ENCODE assay signal across 1 cellular context in the genomic region with DNA sequence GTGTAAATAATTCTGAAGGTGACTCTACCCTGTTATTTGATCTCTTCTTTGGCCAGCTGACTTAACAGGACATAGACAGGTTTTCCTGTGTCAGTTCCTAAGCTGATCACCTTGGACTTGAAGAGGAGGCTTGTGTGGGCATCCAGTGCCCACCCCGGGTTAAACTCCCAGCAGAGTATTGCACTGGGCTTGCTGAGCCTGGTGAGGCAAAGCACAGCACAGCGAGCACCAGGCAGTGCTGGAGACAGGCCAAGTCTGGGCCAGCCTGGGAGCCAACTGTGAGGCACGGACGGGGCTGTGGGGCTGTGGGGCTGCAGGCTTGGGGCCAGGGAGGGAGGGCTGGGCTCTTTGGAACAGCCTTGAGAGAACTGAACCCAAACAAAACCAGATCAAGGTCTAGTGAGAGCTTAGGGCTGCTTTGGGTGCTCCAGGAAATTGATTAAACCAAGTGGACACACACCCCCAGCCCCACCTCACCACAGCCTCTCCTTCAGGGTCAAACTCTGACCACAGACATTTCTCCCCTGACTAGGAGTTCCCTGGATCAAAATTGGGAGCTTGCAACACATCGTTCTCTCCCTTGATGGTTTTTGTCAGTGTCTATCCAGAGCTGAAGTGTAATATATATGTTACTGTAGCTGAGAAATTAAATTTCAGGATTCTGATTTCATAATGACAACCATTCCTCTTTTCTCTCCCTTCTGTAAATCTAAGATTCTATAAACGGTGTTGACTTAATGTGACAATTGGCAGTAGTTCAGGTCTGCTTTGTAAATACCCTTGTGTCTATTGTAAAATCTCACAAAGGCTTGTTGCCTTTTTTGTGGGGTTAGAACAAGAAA.
TF ChIP-seq lines count a peak whose summit lies in the region.

No MANE protein-coding gene starts in this region.

TF ChIP-seq in HepG2, 621 proteins besides CTCF, POLR2A, EP300 and RAD21 (continued from another document and continues in another):
- TF ChIP-seq, protein P1, sequence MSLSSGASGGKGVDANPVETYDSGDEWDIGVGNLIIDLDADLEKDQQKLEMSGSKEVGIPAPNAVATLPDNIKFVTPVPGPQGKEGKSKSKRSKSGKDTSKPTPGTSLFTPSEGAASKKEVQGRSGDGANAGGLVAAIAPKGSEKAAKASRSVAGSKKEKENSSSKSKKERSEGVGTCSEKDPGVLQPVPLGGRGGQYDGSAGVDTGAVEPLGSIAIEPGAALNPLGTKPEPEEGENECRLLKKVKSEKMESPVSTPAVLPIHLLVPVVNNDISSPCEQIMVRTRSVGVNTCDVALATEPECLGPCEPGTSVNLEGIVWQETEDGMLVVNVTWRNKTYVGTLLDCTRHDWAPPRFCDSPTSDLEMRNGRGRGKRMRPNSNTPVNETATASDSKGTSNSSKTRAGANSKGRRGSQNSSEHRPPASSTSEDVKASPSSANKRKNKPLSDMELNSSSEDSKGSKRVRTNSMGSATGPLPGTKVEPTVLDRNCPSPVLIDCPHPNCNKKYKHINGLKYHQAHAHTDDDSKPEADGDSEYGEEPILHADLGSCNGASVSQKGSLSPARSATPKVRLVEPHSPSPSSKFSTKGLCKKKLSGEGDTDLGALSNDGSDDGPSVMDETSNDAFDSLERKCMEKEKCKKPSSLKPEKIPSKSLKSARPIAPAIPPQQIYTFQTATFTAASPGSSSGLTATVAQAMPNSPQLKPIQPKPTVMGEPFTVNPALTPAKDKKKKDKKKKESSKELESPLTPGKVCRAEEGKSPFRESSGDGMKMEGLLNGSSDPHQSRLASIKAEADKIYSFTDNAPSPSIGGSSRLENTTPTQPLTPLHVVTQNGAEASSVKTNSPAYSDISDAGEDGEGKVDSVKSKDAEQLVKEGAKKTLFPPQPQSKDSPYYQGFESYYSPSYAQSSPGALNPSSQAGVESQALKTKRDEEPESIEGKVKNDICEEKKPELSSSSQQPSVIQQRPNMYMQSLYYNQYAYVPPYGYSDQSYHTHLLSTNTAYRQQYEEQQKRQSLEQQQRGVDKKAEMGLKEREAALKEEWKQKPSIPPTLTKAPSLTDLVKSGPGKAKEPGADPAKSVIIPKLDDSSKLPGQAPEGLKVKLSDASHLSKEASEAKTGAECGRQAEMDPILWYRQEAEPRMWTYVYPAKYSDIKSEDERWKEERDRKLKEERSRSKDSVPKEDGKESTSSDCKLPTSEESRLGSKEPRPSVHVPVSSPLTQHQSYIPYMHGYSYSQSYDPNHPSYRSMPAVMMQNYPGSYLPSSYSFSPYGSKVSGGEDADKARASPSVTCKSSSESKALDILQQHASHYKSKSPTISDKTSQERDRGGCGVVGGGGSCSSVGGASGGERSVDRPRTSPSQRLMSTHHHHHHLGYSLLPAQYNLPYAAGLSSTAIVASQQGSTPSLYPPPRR (CRISPR knock-in tag; IDR thresholded peaks at IDR 0.05; ENCODE audit: borderline replicate concordance): peak; percentile 87
- TF ChIP-seq ARNT2 (CRISPR knock-in tag; IDR thresholded peaks at IDR 0.05; ENCODE audit: low read depth) (peak; percentile 45; the same call in 1 of the 2 replicates), RFXAP (CRISPR knock-in tag; IDR thresholded peaks at IDR 0.05; ENCODE audit: borderline replicate concordance) (peak; percentile 58; the same call in 1 of the 2 replicates), ZNF782 (CRISPR knock-in tag; IDR thresholded peaks at IDR 0.05; ENCODE audit: borderline replicate concordance) (peak; percentile 41; the same call in 1 of the 2 replicates), GFI1 (CRISPR knock-in tag; IDR thresholded peaks at IDR 0.05; ENCODE audit: borderline replicate concordance) (peak; percentile 71), RNF2 (conservative IDR thresholded peaks at IDR 0.05; ENCODE audit: low read depth) (no peak), HNRNPL (IDR thresholded peaks at IDR 0.05; ENCODE audit: low read depth, low read length) (peak; percentile 85), ZFP90 (CRISPR knock-in tag; IDR thresholded peaks at IDR 0.05; ENCODE audit: borderline replicate concordance) (peak; percentile 73; the same call in 1 of the 2 replicates), CEBPG (CRISPR knock-in tag; IDR thresholded peaks at IDR 0.05) (peak; percentile 3; the same call in 1 of the 2 replicates), ZNF333 (CRISPR knock-in tag; IDR thresholded peaks at IDR 0.05; ENCODE audit: borderline replicate concordance) (no peak), MTA3 (CRISPR knock-in tag; IDR thresholded peaks at IDR 0.05) (no peak), MXD4 (CRISPR knock-in tag; IDR thresholded peaks at IDR 0.05) (0 out of 2 replicates have a peak, but pooled peaks have one; percentile 40), HNF4A (CRISPR knock-in tag; IDR thresholded peaks at IDR 0.05) (peak; percentile 91), ZSCAN20 (CRISPR knock-in tag; IDR thresholded peaks at IDR 0.05; ENCODE audit: borderline replicate concordance) (no peak), RXRA (CRISPR knock-in tag; IDR thresholded peaks at IDR 0.05) (peak; percentile 72), ZNF496 (CRISPR knock-in tag; IDR thresholded peaks at IDR 0.05; ENCODE audit: insufficient replicate concordance) (no peak), PHF21A (CRISPR knock-in tag; IDR thresholded peaks at IDR 0.05) (peak; percentile 93), STAG1 (CRISPR knock-in tag; IDR thresholded peaks at IDR 0.05) (peak; percentile 28; the same call in 1 of the 2 replicates), SAP130 (CRISPR knock-in tag; IDR thresholded peaks at IDR 0.05; ENCODE audit: low read depth) (peak; percentile 72), NFIB (CRISPR knock-in tag; IDR thresholded peaks at IDR 0.05; ENCODE audit: borderline replicate concordance) (no peak), FOXO1 (CRISPR knock-in tag; IDR thresholded peaks at IDR 0.05) (peak; percentile 55; the same call in 1 of the 2 replicates), HOXA5 (CRISPR knock-in tag; IDR thresholded peaks at IDR 0.05) (0 out of 2 replicates have a peak, but pooled peaks have one; percentile 37), GTF2F1 (IDR thresholded peaks at IDR 0.05; ENCODE audit: low read length) (no peak), MEIS1 (CRISPR knock-in tag; IDR thresholded peaks at IDR 0.05; ENCODE audit: borderline replicate concordance) (peak; percentile 45; the same call in 1 of the 2 replicates), SP1 (IDR thresholded peaks at IDR 0.05) (no peak), SP1 (CRISPR knock-in tag; IDR thresholded peaks at IDR 0.05) (0 out of 2 replicates have a peak, but pooled peaks have one; percentile 6), SOX6 (IDR thresholded peaks at IDR 0.05) (no peak), SOX6 (CRISPR knock-in tag; IDR thresholded peaks at IDR 0.05) (peak; percentile 93), BCL6 (CRISPR knock-in tag; IDR thresholded peaks at IDR 0.05) (peak; percentile 89), SOX5 (CRISPR knock-in tag; IDR thresholded peaks at IDR 0.05; ENCODE audit: borderline replicate concordance) (peak; percentile 46; the same call in 1 of the 2 replicates), DNMT1 (CRISPR knock-in tag; IDR thresholded peaks at IDR 0.05) (no peak), ZNF274 (CRISPR knock-in tag; IDR thresholded peaks at IDR 0.05) (0 out of 2 replicates have a peak, but pooled peaks have one; percentile 22), NR2F6 (IDR thresholded peaks at IDR 0.05) (peak; percentile 57), NR2F6 (CRISPR knock-in tag; IDR thresholded peaks at IDR 0.05) (0 out of 2 replicates have a peak, but pooled peaks have one; percentile 51), ZNF83 (CRISPR knock-in tag; IDR thresholded peaks at IDR 0.05; ENCODE audit: borderline replicate concordance) (peak; percentile 80; the same call in 1 of the 2 replicates), NFRKB (IDR thresholded peaks at IDR 0.05) (no peak), NFKBIZ (CRISPR knock-in tag; IDR thresholded peaks at IDR 0.05) (no peak)
- TF ChIP-seq, protein P2, sequence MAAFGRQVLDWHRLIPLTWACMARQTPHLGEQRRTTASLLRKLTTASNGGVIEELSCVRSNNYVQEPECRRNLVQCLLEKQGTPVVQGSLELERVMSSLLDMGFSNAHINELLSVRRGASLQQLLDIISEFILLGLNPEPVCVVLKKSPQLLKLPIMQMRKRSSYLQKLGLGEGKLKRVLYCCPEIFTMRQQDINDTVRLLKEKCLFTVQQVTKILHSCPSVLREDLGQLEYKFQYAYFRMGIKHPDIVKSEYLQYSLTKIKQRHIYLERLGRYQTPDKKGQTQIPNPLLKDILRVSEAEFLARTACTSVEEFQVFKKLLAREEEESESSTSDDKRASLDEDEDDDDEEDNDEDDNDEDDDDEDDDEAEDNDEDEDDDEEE (CRISPR knock-in tag; IDR thresholded peaks at IDR 0.05): no peak
- TF ChIP-seq, protein P3, sequence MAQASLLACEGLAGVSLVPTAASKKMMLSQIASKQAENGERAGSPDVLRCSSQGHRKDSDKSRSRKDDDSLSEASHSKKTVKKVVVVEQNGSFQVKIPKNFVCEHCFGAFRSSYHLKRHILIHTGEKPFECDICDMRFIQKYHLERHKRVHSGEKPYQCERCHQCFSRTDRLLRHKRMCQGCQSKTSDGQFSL (CRISPR knock-in tag; IDR thresholded peaks at IDR 0.05): 0 out of 2 replicates have a peak, but pooled peaks have one; percentile 67
- TF ChIP-seq, protein P4, sequence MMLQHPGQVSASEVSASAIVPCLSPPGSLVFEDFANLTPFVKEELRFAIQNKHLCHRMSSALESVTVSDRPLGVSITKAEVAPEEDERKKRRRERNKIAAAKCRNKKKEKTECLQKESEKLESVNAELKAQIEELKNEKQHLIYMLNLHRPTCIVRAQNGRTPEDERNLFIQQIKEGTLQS (CRISPR knock-in tag; IDR thresholded peaks at IDR 0.05): no peak
- TF ChIP-seq, protein P5, sequence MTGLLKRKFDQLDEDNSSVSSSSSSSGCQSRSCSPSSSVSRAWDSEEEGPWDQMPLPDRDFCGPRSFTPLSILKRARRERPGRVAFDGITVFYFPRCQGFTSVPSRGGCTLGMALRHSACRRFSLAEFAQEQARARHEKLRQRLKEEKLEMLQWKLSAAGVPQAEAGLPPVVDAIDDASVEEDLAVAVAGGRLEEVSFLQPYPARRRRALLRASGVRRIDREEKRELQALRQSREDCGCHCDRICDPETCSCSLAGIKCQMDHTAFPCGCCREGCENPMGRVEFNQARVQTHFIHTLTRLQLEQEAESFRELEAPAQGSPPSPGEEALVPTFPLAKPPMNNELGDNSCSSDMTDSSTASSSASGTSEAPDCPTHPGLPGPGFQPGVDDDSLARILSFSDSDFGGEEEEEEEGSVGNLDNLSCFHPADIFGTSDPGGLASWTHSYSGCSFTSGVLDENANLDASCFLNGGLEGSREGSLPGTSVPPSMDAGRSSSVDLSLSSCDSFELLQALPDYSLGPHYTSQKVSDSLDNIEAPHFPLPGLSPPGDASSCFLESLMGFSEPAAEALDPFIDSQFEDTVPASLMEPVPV (CRISPR knock-in tag; IDR thresholded peaks at IDR 0.05): no peak; the same call in 1 of the 2 replicates
- TF ChIP-seq, protein P6, sequence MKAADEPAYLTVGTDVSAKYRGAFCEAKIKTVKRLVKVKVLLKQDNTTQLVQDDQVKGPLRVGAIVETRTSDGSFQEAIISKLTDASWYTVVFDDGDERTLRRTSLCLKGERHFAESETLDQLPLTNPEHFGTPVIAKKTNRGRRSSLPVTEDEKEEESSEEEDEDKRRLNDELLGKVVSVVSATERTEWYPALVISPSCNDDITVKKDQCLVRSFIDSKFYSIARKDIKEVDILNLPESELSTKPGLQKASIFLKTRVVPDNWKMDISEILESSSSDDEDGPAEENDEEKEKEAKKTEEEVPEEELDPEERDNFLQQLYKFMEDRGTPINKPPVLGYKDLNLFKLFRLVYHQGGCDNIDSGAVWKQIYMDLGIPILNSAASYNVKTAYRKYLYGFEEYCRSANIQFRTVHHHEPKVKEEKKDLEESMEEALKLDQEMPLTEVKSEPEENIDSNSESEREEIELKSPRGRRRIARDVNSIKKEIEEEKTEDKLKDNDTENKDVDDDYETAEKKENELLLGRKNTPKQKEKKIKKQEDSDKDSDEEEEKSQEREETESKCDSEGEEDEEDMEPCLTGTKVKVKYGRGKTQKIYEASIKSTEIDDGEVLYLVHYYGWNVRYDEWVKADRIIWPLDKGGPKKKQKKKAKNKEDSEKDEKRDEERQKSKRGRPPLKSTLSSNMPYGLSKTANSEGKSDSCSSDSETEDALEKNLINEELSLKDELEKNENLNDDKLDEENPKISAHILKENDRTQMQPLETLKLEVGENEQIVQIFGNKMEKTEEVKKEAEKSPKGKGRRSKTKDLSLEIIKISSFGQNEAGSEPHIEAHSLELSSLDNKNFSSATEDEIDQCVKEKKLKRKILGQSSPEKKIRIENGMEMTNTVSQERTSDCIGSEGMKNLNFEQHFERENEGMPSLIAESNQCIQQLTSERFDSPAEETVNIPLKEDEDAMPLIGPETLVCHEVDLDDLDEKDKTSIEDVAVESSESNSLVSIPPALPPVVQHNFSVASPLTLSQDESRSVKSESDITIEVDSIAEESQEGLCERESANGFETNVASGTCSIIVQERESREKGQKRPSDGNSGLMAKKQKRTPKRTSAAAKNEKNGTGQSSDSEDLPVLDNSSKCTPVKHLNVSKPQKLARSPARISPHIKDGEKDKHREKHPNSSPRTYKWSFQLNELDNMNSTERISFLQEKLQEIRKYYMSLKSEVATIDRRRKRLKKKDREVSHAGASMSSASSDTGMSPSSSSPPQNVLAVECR (CRISPR knock-in tag; IDR thresholded peaks at IDR 0.05; ENCODE audit: borderline replicate concordance): peak; percentile 67; the same call in 1 of the 2 replicates
- TF ChIP-seq, protein P7, sequence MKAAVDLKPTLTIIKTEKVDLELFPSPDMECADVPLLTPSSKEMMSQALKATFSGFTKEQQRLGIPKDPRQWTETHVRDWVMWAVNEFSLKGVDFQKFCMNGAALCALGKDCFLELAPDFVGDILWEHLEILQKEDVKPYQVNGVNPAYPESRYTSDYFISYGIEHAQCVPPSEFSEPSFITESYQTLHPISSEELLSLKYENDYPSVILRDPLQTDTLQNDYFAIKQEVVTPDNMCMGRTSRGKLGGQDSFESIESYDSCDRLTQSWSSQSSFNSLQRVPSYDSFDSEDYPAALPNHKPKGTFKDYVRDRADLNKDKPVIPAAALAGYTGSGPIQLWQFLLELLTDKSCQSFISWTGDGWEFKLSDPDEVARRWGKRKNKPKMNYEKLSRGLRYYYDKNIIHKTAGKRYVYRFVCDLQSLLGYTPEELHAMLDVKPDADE (CRISPR knock-in tag; IDR thresholded peaks at IDR 0.05): 0 out of 2 replicates have a peak, but pooled peaks have one; percentile 57
- TF ChIP-seq, protein P8, sequence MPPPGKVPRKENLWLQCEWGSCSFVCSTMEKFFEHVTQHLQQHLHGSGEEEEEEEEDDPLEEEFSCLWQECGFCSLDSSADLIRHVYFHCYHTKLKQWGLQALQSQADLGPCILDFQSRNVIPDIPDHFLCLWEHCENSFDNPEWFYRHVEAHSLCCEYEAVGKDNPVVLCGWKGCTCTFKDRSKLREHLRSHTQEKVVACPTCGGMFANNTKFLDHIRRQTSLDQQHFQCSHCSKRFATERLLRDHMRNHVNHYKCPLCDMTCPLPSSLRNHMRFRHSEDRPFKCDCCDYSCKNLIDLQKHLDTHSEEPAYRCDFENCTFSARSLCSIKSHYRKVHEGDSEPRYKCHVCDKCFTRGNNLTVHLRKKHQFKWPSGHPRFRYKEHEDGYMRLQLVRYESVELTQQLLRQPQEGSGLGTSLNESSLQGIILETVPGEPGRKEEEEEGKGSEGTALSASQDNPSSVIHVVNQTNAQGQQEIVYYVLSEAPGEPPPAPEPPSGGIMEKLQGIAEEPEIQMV (CRISPR knock-in tag; IDR thresholded peaks at IDR 0.05; ENCODE audit: low read depth): peak; percentile 48; the same call in 1 of the 2 replicates
- TF ChIP-seq, protein P9, sequence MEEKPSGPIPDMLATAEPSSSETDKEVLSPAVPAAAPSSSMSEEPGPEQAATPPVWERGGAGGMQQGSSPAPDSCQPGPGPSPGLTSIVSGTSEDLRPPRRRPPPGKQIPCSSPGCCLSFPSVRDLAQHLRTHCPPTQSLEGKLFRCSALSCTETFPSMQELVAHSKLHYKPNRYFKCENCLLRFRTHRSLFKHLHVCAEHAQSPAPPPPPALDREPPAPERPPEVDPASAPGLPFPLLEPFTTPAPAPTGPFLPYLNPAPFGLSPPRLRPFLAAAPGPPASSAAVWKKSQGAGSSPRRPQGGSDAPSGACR (CRISPR knock-in tag; IDR thresholded peaks at IDR 0.05): peak; percentile 73; the same call in 1 of the 2 replicates
